13 cellular contexts compared by ENCODE assay signal in genomic region chr14:23639048-23639890, GRCh38. TPM values are rescaled to one million over a fixed set of nuclear protein-coding genes. Genes with fewer than 3 reads are reported as not detected.
"Had no signal": no experiment of that assay in that cellular context is flagged by ENCODE, and none has a peak within 500 bp of the region (broad histone marks: within the 10 kb centered on the region; RNA-seq: fewer than 3 reads in every experiment).

No MANE protein-coding gene starts in this region.

- H3K4me3 Mint-ChIP-seq: activated naive CD8-positive, alpha-beta T cell treated with anti-CD3 and anti-CD28 coated beads for 36 hours; natural killer cell treated with Interleukin-12 subunit alpha and Interleukin-12 subunit beta and Interleukin-15 and Interleukin-18, amount 100 ng/mL, for 72 hours had no signal

- H3K9me3 Mint-ChIP-seq: activated naive CD8-positive, alpha-beta T cell treated with anti-CD3 and anti-CD28 coated beads for 36 hours; natural killer cell treated with Interleukin-12 subunit alpha and Interleukin-12 subunit beta and Interleukin-15 and Interleukin-18, amount 100 ng/mL, for 72 hours had no signal

- H3K27ac Mint-ChIP-seq: activated naive CD8-positive, alpha-beta T cell treated with anti-CD3 and anti-CD28 coated beads for 36 hours; natural killer cell treated with Interleukin-12 subunit alpha and Interleukin-12 subunit beta and Interleukin-15 and Interleukin-18, amount 100 ng/mL, for 72 hours had no signal

- H3K36me3 Mint-ChIP-seq: activated naive CD8-positive, alpha-beta T cell treated with anti-CD3 and anti-CD28 coated beads for 36 hours; natural killer cell treated with Interleukin-12 subunit alpha and Interleukin-12 subunit beta and Interleukin-15 and Interleukin-18, amount 100 ng/mL, for 72 hours had no signal

- ATAC-seq: natural killer cell treated with Interleukin-12 subunit alpha and Interleukin-12 subunit beta and Interleukin-15 and Interleukin-18, amount 100 ng/mL, for 72 hours had no signal

- DNase-seq: activated CD4-positive, alpha-beta T cell treated with anti-CD3 and anti-CD28 coated beads, Interleukin-2, amount 50 U/mL, for 48 hours; activated CD4-positive, CD25-positive, alpha-beta regulatory T cell treated with anti-CD3 and anti-CD28 coated beads, Interleukin-2, amount 50 U/mL, for 72 hours; activated gamma-delta T cell; activated naive CD8-positive, alpha-beta T cell treated with anti-CD3 and anti-CD28 coated beads for 36 hours; activated T-cell treated with anti-CD3 and anti-CD28 coated beads, Interleukin-2, amount 50 U/mL, for 48 hours; anterior cingulate cortex; esophagus squamous epithelium; head of caudate nucleus; left ventricle myocardium inferior; mesenchymal stem cell; T-helper 2 cell; tibial artery had no signal

- H3K27me3 Mint-ChIP-seq: activated naive CD8-positive, alpha-beta T cell treated with anti-CD3 and anti-CD28 coated beads for 36 hours had no signal

- H3K4me1 Mint-ChIP-seq: activated naive CD8-positive, alpha-beta T cell treated with anti-CD3 and anti-CD28 coated beads for 36 hours had no signal

RNA-seq across cellular contexts. Expression of gene DHRS2, which starts 3.1 kb away (rescaled TPM):
- total RNA-seq: left ventricle myocardium inferior had no signal
